Comparison of ENCODE assay signal across 1 cellular context in the genomic region with DNA sequence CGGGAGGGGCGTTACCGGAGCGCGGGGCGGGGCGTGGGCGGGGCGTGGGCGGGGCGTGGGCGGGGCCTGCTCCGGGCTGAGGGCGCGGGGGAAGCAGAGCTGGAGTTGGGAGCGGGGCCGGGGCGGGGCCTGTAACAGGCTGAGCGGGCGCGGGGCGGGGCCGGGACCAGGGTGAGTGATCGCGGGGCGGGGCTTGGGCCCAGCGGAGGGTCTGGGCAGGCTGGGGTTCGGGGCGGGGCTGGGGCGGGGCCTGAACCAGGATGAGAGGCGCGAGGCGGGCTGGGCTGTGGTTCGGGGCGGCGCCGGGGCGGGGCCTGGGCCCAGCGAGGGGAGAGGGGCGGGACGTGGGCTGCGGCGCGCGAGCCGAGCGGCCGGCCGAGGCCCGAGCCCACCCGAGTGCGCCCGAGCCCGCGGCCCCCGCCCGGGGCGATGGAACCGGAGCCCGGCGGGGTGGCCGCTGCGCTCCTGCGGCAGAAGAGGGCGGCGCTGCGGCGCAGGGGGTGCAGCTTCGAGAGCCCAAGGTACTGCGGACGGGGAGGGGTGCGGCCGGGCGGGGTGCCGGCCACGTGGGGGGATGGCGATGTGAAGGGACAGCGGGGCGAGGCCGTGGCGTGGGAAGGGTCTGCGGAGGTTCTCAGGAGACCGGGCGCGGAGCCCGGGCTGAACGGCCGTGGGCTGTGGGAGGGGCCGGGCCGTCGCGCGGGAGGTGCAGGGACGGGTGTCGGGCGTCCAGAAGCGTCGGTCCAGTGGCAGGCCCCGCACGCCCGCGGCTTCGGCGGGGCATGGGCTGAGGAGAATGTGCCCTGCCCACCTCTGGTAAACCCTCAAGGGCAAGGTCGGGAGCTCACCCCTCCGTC.
TF ChIP-seq lines count a peak whose summit lies in the region.

No MANE protein-coding gene starts in this region.

TF ChIP-seq in GM23338, 12 proteins besides CTCF, POLR2A, EP300 and RAD21:
- TF ChIP-seq ZNF462 (CRISPR knock-in tag; IDR thresholded peaks at IDR 0.05) (no peak), STAT1 (IDR thresholded peaks at IDR 0.05; ENCODE audit: unreplicated experiment) (peak; percentile 59)
